Comparison of ENCODE assay signal across 18 cellular contexts in genomic region chr14:94695231-94695630, GRCh38.
"Had no signal": no experiment of that assay in that cellular context is flagged by ENCODE, and none has a peak within 500 bp of the region (broad histone marks: within the 10 kb centered on the region; RNA-seq: fewer than 3 reads in every experiment).

No MANE protein-coding gene starts in this region.

- H3K79me2 ChIP-seq: hepatocyte had no signal

- H3K27me3 ChIP-seq: foreskin keratinocyte had no signal

- H3K4me1 ChIP-seq: esophagus muscularis mucosa, foreskin keratinocyte, gastroesophageal sphincter, heart left ventricle, left lung, lower lobe of right lung had no signal

- H3K36me3 ChIP-seq: esophagus muscularis mucosa, gastroesophageal sphincter, heart left ventricle, left lung, lower lobe of right lung had no signal

- DNase-seq: dermis blood vessel endothelial cell; dorsolateral prefrontal cortex; effector CD4-positive, alpha-beta T cell; effector memory CD4-positive, alpha-beta T cell; foreskin keratinocyte; heart left ventricle; hypothalamus; immature natural killer cell; left cardiac atrium; left lung; left ventricle myocardium superior; lower lobe of right lung; mesendoderm; mucosa of descending colon had no signal

- H3K4me3 Mint-ChIP-seq: immature natural killer cell had no signal

- H2AFZ ChIP-seq: hepatocyte had no signal

- H3K4me1 Mint-ChIP-seq: immature natural killer cell had no signal

- H3K4me3 ChIP-seq: coronary artery, dorsolateral prefrontal cortex, esophagus muscularis mucosa, gastroesophageal sphincter, heart left ventricle, hepatocyte, left lung, lower lobe of right lung, mucosa of descending colon had no signal

- H3K4me2 ChIP-seq: hepatocyte had no signal

- ATAC-seq: foreskin keratinocyte, gastroesophageal sphincter, left cardiac atrium, left lung, left ventricle myocardium superior, lower lobe of right lung, mucosa of descending colon had no signal

- H3K9me3 Mint-ChIP-seq: immature natural killer cell had no signal

- H3K27ac Mint-ChIP-seq: immature natural killer cell had no signal

- H3K27ac ChIP-seq: coronary artery, dorsolateral prefrontal cortex, esophagus muscularis mucosa, foreskin keratinocyte, gastroesophageal sphincter, heart left ventricle, hepatocyte, left lung, lower lobe of right lung had no signal

- H3K36me3 Mint-ChIP-seq: immature natural killer cell had no signal

- H3K9me3 ChIP-seq: esophagus muscularis mucosa, gastroesophageal sphincter, heart left ventricle, left lung, lower lobe of right lung, mucosa of descending colon had no signal
